In the genomic region with DNA sequence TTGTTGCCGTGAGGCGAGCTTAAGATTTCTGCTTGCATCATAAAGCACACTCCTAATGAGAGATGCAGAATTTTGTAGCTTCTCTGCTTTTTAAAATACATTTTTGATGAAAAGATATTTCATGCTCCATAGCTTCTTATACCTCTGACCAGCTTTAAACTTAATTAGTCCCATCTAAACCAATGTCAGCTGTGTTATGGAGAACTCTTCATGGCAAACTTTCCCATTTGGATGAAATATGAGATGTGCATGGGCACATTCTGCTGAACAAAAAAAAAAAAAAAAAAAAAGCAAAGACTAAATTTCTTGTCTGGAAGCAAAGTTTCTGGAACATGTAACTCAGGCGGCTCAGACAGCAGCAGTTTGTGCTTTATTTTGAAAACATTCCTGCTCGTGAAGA, we compare ENCODE assay signal across 25 cellular contexts.
DNase-seq lines count a peak whose midpoint lies in the region; ATAC-seq and TF ChIP-seq lines count a peak whose summit lies in the region.
"Had no signal": no experiment of that assay in that cellular context is flagged by ENCODE, and none has a peak within 500 bp of the region (broad histone marks: within the 10 kb centered on the region; RNA-seq: fewer than 3 reads in every experiment).

No MANE protein-coding gene starts in this region.

- H3K4me1 ChIP-seq in adipocyte (ENCODE audit: control insufficient read depth, insufficient read depth, low read length) (no peaks in the 10 kb centered on the region), parathyroid adenoma (no peaks in the 10 kb centered on the region), uterus (peaks cover 3 to 5% of the 10 kb centered on the region in 2 donors), Caco-2 (no peaks in the 10 kb centered on the region)

- TF ChIP-seq CTCF in fibroblast of villous mesenchyme (IDR thresholded peaks at IDR 0.05; ENCODE audit: insufficient read depth, low read depth, low read length) (no peak), parathyroid adenoma (IDR thresholded peaks at IDR 0.05) (no peak), uterus (IDR thresholded peaks at IDR 0.05) (no peak), Caco-2 (IDR thresholded peaks at IDR 0.05; ENCODE audit: insufficient read depth in 1 of 2, low read depth in 1 of 2, low read length in 1 of 2, severe bottlenecking in 1 of 2, unreplicated experiment in 1 of 2) (no peak)

- H3K4me3 Mint-ChIP-seq in Caco-2 (ENCODE audit: unreplicated experiment): no peak overlapping the region
- H3K4me3 Mint-ChIP-seq: CD4-positive, alpha-beta memory T cell; GM23338; H9 had no signal

- H3K4me3 ChIP-seq in adipocyte (ENCODE audit: low read length): no peak overlapping the region
- no peak overlapping the region for H3K4me3 ChIP-seq in fibroblast of villous mesenchyme (ENCODE audit: low read depth, low read length)
- H3K4me3 ChIP-seq in parathyroid adenoma (ENCODE audit: low read depth, low read length): no peak overlapping the region
- H3K4me3 ChIP-seq in uterus: no peak overlapping the region
- H3K4me3 ChIP-seq in Caco-2 (ENCODE audit: low read depth, low read length): no peak overlapping the region
- H3K4me3 ChIP-seq: A549, GM12878, GM23338 had no signal

- DNase-seq in adipocyte (ENCODE audit: low read depth) (peak; percentile 67), fibroblast of villous mesenchyme (ENCODE audit: low read depth) (peak; percentile 19), uterus (no peak), Right ventricle myocardium inferior (ENCODE audit: missing footprints) (no peak), SW480 (ENCODE audit: low spot score) (no peak), Caco-2 (no peak)
- DNase-seq: AML-193; C1 segment of cervical spinal cord; CD4-positive, alpha-beta memory T cell; COR-L47; H9; Karpas-422; NCI-H1092 treated with DMSO at 0.1 percent for 48 hours; NCI-H1436 treated with DMSO at 0.1 percent for 48 hours; NCI-H187 treated with DMSO at 0.1 percent for 48 hours; NCI-H446 treated with DMSO at 0.1 percent for 48 hours; NCI-H526; SHP77 treated with DMSO at 0.1 percent for 48 hours had no signal

- intact Hi-C loops in uterus (cut with DNase I; ENCODE audit: low total_unique reads) (no loop called here), Right ventricle myocardium inferior (cut with DNase I) (no loop called here), Caco-2 (cut with micrococcal nuclease; ENCODE audit: unreplicated experiment) (loop anchor here (5.0 kb wide), 1 partner anchor 522 kb away; no protein-coding TSS in a partner anchor)

- CTCF ChIA-PET in Caco-2 (lab: Charles Lee): no interaction called here

- no peaks in the 10 kb centered on the region for H3K27me3 ChIP-seq in adipocyte (replicated peaks; ENCODE audit: control insufficient read depth, insufficient read depth, low read length)
- no peaks in the 10 kb centered on the region for H3K27me3 ChIP-seq in parathyroid adenoma (ENCODE audit: control insufficient read depth, insufficient read depth, low read length)
- no peaks in the 10 kb centered on the region for H3K27me3 ChIP-seq in uterus
- no peaks in the 10 kb centered on the region for H3K27me3 ChIP-seq in Caco-2 (replicated peaks; ENCODE audit: control insufficient read depth, insufficient read depth, low read length)

- POLR2A ChIA-PET in Caco-2 (lab: Charles Lee): no interaction called here

- peaks cover 3% of the 10 kb centered on the region for H3K27me3 Mint-ChIP-seq in Caco-2 (ENCODE audit: insufficient read depth, unreplicated experiment)

- H3K36me3 ChIP-seq in adipocyte (ENCODE audit: control insufficient read depth, insufficient read depth, low read length, severe bottlenecking) (no peaks in the 10 kb centered on the region), parathyroid adenoma (ENCODE audit: control insufficient read depth, insufficient read depth, low read length) (no peaks in the 10 kb centered on the region), uterus (no peaks in the 10 kb centered on the region), Caco-2 (ENCODE audit: control insufficient read depth, insufficient read depth, low read length) (no peaks in the 10 kb centered on the region)

- H3K4me1 Mint-ChIP-seq in Caco-2 (ENCODE audit: low read depth, unreplicated experiment): no peaks in the 10 kb centered on the region
- H3K4me1 Mint-ChIP-seq: CD4-positive, alpha-beta memory T cell had no signal

- peaks cover 16% of the 10 kb centered on the region for H3K9me3 Mint-ChIP-seq in Caco-2 (ENCODE audit: unreplicated experiment)

- peaks cover 20% of the 10 kb centered on the region for H3K9me3 ChIP-seq in adipocyte (ENCODE audit: control insufficient read depth, low read length)
- H3K9me3 ChIP-seq in parathyroid adenoma (ENCODE audit: control insufficient read depth, low read length): no peaks in the 10 kb centered on the region
- peaks cover 0 to 7% of the 10 kb centered on the region in 2 donors for H3K9me3 ChIP-seq in uterus
- peaks cover 8% of the 10 kb centered on the region; the same call in 1 of the 2 replicates for H3K9me3 ChIP-seq in Caco-2

- H3K27ac ChIP-seq in parathyroid adenoma (no peak overlapping the region), uterus (peak overlapping the region; percentile 71 to 78)
- H3K27ac ChIP-seq: A549, RWPE1 had no signal

- peak overlapping the region; percentile 13 for H2AFZ ChIP-seq in parathyroid adenoma
- H2AFZ ChIP-seq: GM23338 had no signal

- no peak for ATAC-seq in Right ventricle myocardium inferior
- ATAC-seq: A549, GM12878, GM23338, HepG2, Panc1 had no signal

- TF ChIP-seq POLR2A in uterus (IDR thresholded peaks at IDR 0.05): no peak

- H3K79me2 ChIP-seq in parathyroid adenoma: no peaks in the 10 kb centered on the region

- H3K4me2 ChIP-seq in parathyroid adenoma (ENCODE audit: low read length): no peak overlapping the region
- H3K4me2 ChIP-seq: A549, GM23338 had no signal

- no peaks in the 10 kb centered on the region for H3K36me3 Mint-ChIP-seq in Caco-2 (ENCODE audit: insufficient read depth, unreplicated experiment)
- H3K36me3 Mint-ChIP-seq: CD4-positive, alpha-beta memory T cell had no signal

- H3K9ac ChIP-seq in adipocyte (ENCODE audit: low read length): no peak overlapping the region
- no peak overlapping the region for H3K9ac ChIP-seq in parathyroid adenoma

- H3K27ac Mint-ChIP-seq in Caco-2 (ENCODE audit: unreplicated experiment): no peak overlapping the region
- H3K27ac Mint-ChIP-seq: CD4-positive, alpha-beta memory T cell; GM23338; H9 had no signal

- BruUV-seq in Caco-2 (replicated peaks; lab: Mats Ljungman, UMichigan): no TSS peak

Comparison
In these comparisons a context has a peak if more than half of its experiments do, and no peak if none do; other contexts are left out.
1. DNase-seq: peak in adipocyte (single experiment) and fibroblast of villous mesenchyme (single experiment); none in uterus (0 of 2), Right ventricle myocardium inferior (single experiment), SW480 (single experiment) and Caco-2 (0 of 2).